ENCODE assay signal across 27 cellular contexts in genomic region chr7:151783958-151784575, GRCh38.
"Had no signal": no experiment of that assay in that cellular context is flagged by ENCODE, and none has a peak within 500 bp of the region (broad histone marks: within the 10 kb centered on the region; RNA-seq: fewer than 3 reads in every experiment).

No MANE protein-coding gene starts in this region.

- H3K4me3 Mint-ChIP-seq: WTC11 had no signal

- FAIRE-seq: bronchial epithelial cell, RCC 7860 had no signal

- H3K4me1 Mint-ChIP-seq: WTC11 had no signal

- H3K4me3 ChIP-seq: ascending aorta, body of pancreas, MG63 had no signal

- H3K9me3 Mint-ChIP-seq: activated naive CD4-positive, alpha-beta T cell treated with anti-CD3 and anti-CD28 coated beads, Interleukin-2, amount 50 U/mL, for 72 hours had no signal

- ATAC-seq: activated CD8-positive, alpha-beta T cell treated with anti-CD3 and anti-CD28 coated beads, Interleukin-2, amount 10 ng/mL, durations not matched to agents 7 days and 5 days; activated naive CD4-positive, alpha-beta T cell treated with anti-CD3 and anti-CD28 coated beads, Interleukin-2, amount 50 U/mL, for 72 hours; body of pancreas; PC-3; T-helper 17 cell; WTC11 had no signal

- DNase-seq: activated CD4-positive, alpha-beta T cell treated with anti-CD3 and anti-CD28 coated beads for 48 hours; activated CD4-positive, alpha-beta T cell treated with anti-CD3 and anti-CD28 coated beads, Interleukin-2, amount 50 U/mL, for 4 hours; activated CD4-positive, CD25-positive, alpha-beta regulatory T cell treated with anti-CD3 and anti-CD28 coated beads, Interleukin-2, amount 50 U/mL, for 72 hours; activated CD8-positive, alpha-beta memory T cell treated with anti-CD3 and anti-CD28 coated beads, Interleukin-2, amount 50 U/mL, for 48 hours; activated CD8-positive, alpha-beta T cell treated with anti-CD3 and anti-CD28 coated beads, Interleukin-2, amount 10 ng/mL, durations not matched to agents 7 days and 5 days; activated naive CD4-positive, alpha-beta T cell; activated T-cell treated with anti-CD3 and anti-CD28 coated beads, Interleukin-2, amount 50 U/mL, for 1 hour; body of pancreas; central memory CD4-positive, alpha-beta T cell; MG63; MV-4-11; NCI-H1092 treated with DMSO at 0.1 percent for 48 hours; NCI-H1417 treated with DMSO at 0.1 percent for 48 hours; NCI-H1694; NCI-H2029; NCI-H2107; NCI-H510A treated with DMSO at 0.1 percent for 48 hours; NCI-H69; PC-3; SIG-M5; T-helper 17 cell; T-helper 9 cell had no signal

- H3K27me3 Mint-ChIP-seq: T-helper 17 cell had no signal

- H3K27ac Mint-ChIP-seq: WTC11 had no signal

- H3K27me3 ChIP-seq: ascending aorta, body of pancreas, MG63 had no signal

- H3K36me3 ChIP-seq: MG63 had no signal

- H3K9me3 ChIP-seq: ascending aorta, body of pancreas, MG63 had no signal

- H3K36me3 Mint-ChIP-seq: activated naive CD4-positive, alpha-beta T cell treated with anti-CD3 and anti-CD28 coated beads, Interleukin-2, amount 50 U/mL, for 72 hours; WTC11 had no signal

- H3K27ac ChIP-seq: ascending aorta, body of pancreas had no signal
